In genomic region chr11:68441466-68442230, GRCh38 we compare ENCODE assay signal across 13 cellular contexts. TPM values are rescaled to one million over a fixed set of nuclear protein-coding genes. Genes with fewer than 3 reads are reported as not detected.
A peak's percentile ranks its signal among the peaks of the same experiment; 100 is the strongest.
DNase-seq lines count a peak whose midpoint lies in the region; ATAC-seq and TF ChIP-seq lines count a peak whose summit lies in the region.
"Had no signal": no experiment of that assay in that cellular context is flagged by ENCODE, and none has a peak within 500 bp of the region (broad histone marks: within the 10 kb centered on the region; RNA-seq: fewer than 3 reads in every experiment).

No MANE protein-coding gene starts in this region.

- no peak overlapping the region for H3K4me3 ChIP-seq in AG04449 (ENCODE audit: low read depth, low read length)
- H3K4me3 ChIP-seq in foreskin fibroblast (ENCODE audit: low read depth in 1 of 2, low read length in 2 of 2): no peak overlapping the region

- H3K79me2 ChIP-seq in H9 (ENCODE audit: insufficient read depth, low read length): no peaks in the 10 kb centered on the region

- CTCF ChIA-PET in AG04449 (lab: Yijun Ruan, JAX): interaction anchor here (0.6 to 3.0 kb wide), 4 partner anchors 10 to 184 kb away, joined by 3 to 12 read pairs (median 4); no protein-coding TSS in a partner anchor

- H3K9me3 ChIP-seq in H9 (ENCODE audit: control insufficient read depth, low read depth, low read length): no peaks in the 10 kb centered on the region

- no peak overlapping the region for H3K4me3 Mint-ChIP-seq in H9
- H3K4me3 Mint-ChIP-seq: CD4-positive, CD25-positive, alpha-beta regulatory T cell; IgD-negative memory B cell; stimulated activated naive CD8-positive, alpha-beta T cell treated with anti-CD3 and anti-CD28 coated beads, Interleukin-15, Interleukin-2, amounts not matched to agents 100 ng/mL and 50 ng/mL, for 24 hours had no signal

- no peak overlapping the region for H3K18ac ChIP-seq in H9 (ENCODE audit: insufficient read length, low read depth, low read length)

- peaks cover 22 to 38% of the 10 kb centered on the region in 2 experiments for H3K4me1 Mint-ChIP-seq in H9
- H3K4me1 Mint-ChIP-seq: CD4-positive, CD25-positive, alpha-beta regulatory T cell had no signal

- H3K23me2 ChIP-seq in H9 (ENCODE audit: insufficient read length, low read depth, low read length, poor library complexity, severe bottlenecking): no peaks in the 10 kb centered on the region

- no peaks in the 10 kb centered on the region for H4K20me1 ChIP-seq in H9 (ENCODE audit: control insufficient read depth, insufficient read depth, insufficient read length)

- no peak overlapping the region for H4K91ac ChIP-seq in H9 (ENCODE audit: insufficient read length, low read depth, low read length)

- H3K27me3 ChIP-seq in H9 (ENCODE audit: insufficient read depth, low read length): no peaks in the 10 kb centered on the region

- WGBS in H9 (ENCODE audit: extremely low coverage, insufficient read length, low lambda C conversion rate): no CpG with 5 or more reads among the region's 6 CpGs

- no peak overlapping the region for H2BK20ac ChIP-seq in H9 (ENCODE audit: low read depth, low read length, poor library complexity, severe bottlenecking)

- H2AK5ac ChIP-seq in H9 (ENCODE audit: insufficient read length, low read length): no peak overlapping the region

- H3T11ph ChIP-seq in H9 (ENCODE audit: low read length): no peak overlapping the region

- no peak overlapping the region for H4K5ac ChIP-seq in H9 (ENCODE audit: insufficient read length, low read depth, low read length)

- H3K14ac ChIP-seq in H9 (ENCODE audit: insufficient read depth, low read length): no peak overlapping the region

- no peak overlapping the region for H3K27ac ChIP-seq in H9 (ENCODE audit: insufficient read length, low read depth, low read length)

- H3K9ac ChIP-seq in H9 (ENCODE audit: extremely low read depth, insufficient read length, low read length): no peak overlapping the region

- no peak overlapping the region for H3K23ac ChIP-seq in H9 (ENCODE audit: insufficient read length, low read depth, low read length)

- H3K27ac Mint-ChIP-seq in H9: peak overlapping the region in 2 of 3 experiments; percentile 60 to 75; a peak in 2 of 7 replicates
- H3K27ac Mint-ChIP-seq: IgD-negative memory B cell; stimulated activated naive CD8-positive, alpha-beta T cell treated with anti-CD3 and anti-CD28 coated beads, Interleukin-15, Interleukin-2, amounts not matched to agents 100 ng/mL and 50 ng/mL, for 24 hours had no signal

- no peak overlapping the region for H3K4ac ChIP-seq in H9 (ENCODE audit: low read depth, low read length)

- no peaks in the 10 kb centered on the region for H3K9me3 Mint-ChIP-seq in H9
- H3K9me3 Mint-ChIP-seq: CD4-positive, CD25-positive, alpha-beta regulatory T cell; IgD-negative memory B cell; stimulated activated naive CD8-positive, alpha-beta T cell treated with anti-CD3 and anti-CD28 coated beads, Interleukin-15, Interleukin-2, amounts not matched to agents 100 ng/mL and 50 ng/mL, for 24 hours had no signal

- DNase-seq in AG04449 (ENCODE audit: low read depth, low spot score) (peak; percentile 16), H9 (no peak), NCI-H774 (lab: John Stamatoyannopoulos, UW) (peak; percentile 15), foreskin fibroblast (peak; percentile 48 to 67), retina (no peak), NCI-H187 (lab: John Stamatoyannopoulos, UW) (no peak)
- no peak for DNase-seq in activated naive CD4-positive, alpha-beta T cell (lab: John Stamatoyannopoulos, UW)
- DNase-seq: CD4-positive, CD25-positive, alpha-beta regulatory T cell; dermis blood vessel endothelial cell; kidney had no signal

- no peaks in the 10 kb centered on the region for H3K4me1 ChIP-seq in H9 (ENCODE audit: insufficient read depth, low read length)

- no peak overlapping the region for H2BK12ac ChIP-seq in H9 (ENCODE audit: insufficient read length, low read depth, low read length)

- no peak overlapping the region for H2BK15ac ChIP-seq in H9 (ENCODE audit: low read depth, low read length)

- no peaks in the 10 kb centered on the region for H3K27me3 Mint-ChIP-seq in H9 (ENCODE audit: low read depth)
- H3K27me3 Mint-ChIP-seq: CD4-positive, CD25-positive, alpha-beta regulatory T cell; IgD-negative memory B cell; stimulated activated naive CD8-positive, alpha-beta T cell treated with anti-CD3 and anti-CD28 coated beads, Interleukin-15, Interleukin-2, amounts not matched to agents 100 ng/mL and 50 ng/mL, for 24 hours had no signal

- no peak overlapping the region for H2BK5ac ChIP-seq in H9 (ENCODE audit: insufficient read length, low read length)

- no peak overlapping the region for H2BK120ac ChIP-seq in H9 (ENCODE audit: low read depth, low read length, poor library complexity, severe bottlenecking)

- TF ChIP-seq CTCF in AG04449 (IDR thresholded peaks at IDR 0.05; ENCODE audit: insufficient read depth, low read length, missing control alignments): no peak
- no peak for TF ChIP-seq CTCF in H9 (conservative IDR thresholded peaks at IDR 0.05)
- no peak for TF ChIP-seq CTCF in foreskin fibroblast (IDR thresholded peaks at IDR 0.05; ENCODE audit: low read depth, low read length)

- no peaks in the 10 kb centered on the region for H3K79me1 ChIP-seq in H9 (ENCODE audit: insufficient read depth, low read depth, low read length, poor library complexity, severe bottlenecking)

- no peak overlapping the region for H4K8ac ChIP-seq in H9 (replicated peaks; ENCODE audit: insufficient read length, low read depth, low read length)

- no peak overlapping the region for H3K4me2 ChIP-seq in H9 (ENCODE audit: insufficient read depth, insufficient read length, low read length)

- H2AFZ ChIP-seq in H9 (ENCODE audit: low read length): no peak overlapping the region

- no peak for ATAC-seq in HG03135 (IDR thresholded peaks at IDR 0.05; ENCODE audit: unreplicated experiment)

- POLR2A ChIA-PET in AG04449 (lab: Yijun Ruan, JAX): no interaction called here

- no peak overlapping the region for H3K56ac ChIP-seq in H9 (ENCODE audit: insufficient read length, low read depth, low read length)

- peaks cover 6 to 20% (median 19%) of the 10 kb centered on the region in 3 experiments; a peak in 4 of 7 replicates for H3K36me3 Mint-ChIP-seq in H9 (ENCODE audit: insufficient read depth in 1 of 3, low read depth in 3 of 3)
- H3K36me3 Mint-ChIP-seq: CD4-positive, CD25-positive, alpha-beta regulatory T cell had no signal

RNA-seq across cellular contexts. Expression of gene PPP6R3, which starts 18.9 kb away (rescaled TPM):
- 138 and 139 TPM in 2 replicates for total RNA-seq in H9 (2021)

Comparison
In these comparisons a context has a peak if more than half of its experiments do, and no peak if none do; other contexts are left out.
1. DNase-seq: peak in AG04449 (single experiment), NCI-H774 (single experiment) and foreskin fibroblast (2 of 2); none in H9 (single experiment), activated naive CD4-positive, alpha-beta T cell (0 of 4), retina (single experiment) and NCI-H187 (0 of 2).